In genomic region chr3:74267583-74268184, GRCh38 we compare ENCODE assay signal across 8 cellular contexts.
A peak's percentile ranks its signal among the peaks of the same experiment; 100 is the strongest.
DNase-seq lines count a peak whose midpoint lies in the region; ATAC-seq and TF ChIP-seq lines count a peak whose summit lies in the region.

No MANE protein-coding gene starts in this region.

- peak; percentile 19 for DNase-seq in activated naive CD4-positive, alpha-beta T cell treated with anti-CD3 and anti-CD28 coated beads for 36 hours
- no peak for DNase-seq in activated naive CD4-positive, alpha-beta T cell (lab: John Stamatoyannopoulos, UW)
- peak; percentile 1 for DNase-seq in HK-2 (ENCODE audit: unreplicated experiment)
- peak; percentile 11 for DNase-seq in retinal pigment epithelial cell (ENCODE audit: low read depth)
- no peak for DNase-seq in activated CD8-positive, alpha-beta memory T cell treated with anti-CD3 and anti-CD28 coated beads, Interleukin-2, amount 50 U/mL, for 4 hours
- no peak for DNase-seq in DMS153 treated with DMSO at 0.1 percent for 48 hours (lab: John Stamatoyannopoulos, UW; ENCODE audit: unreplicated experiment)

- TF ChIP-seq POLR2A in gastroesophageal sphincter (IDR thresholded peaks at IDR 0.05): no peak

- no peaks in the 10 kb centered on the region for H3K27me3 Mint-ChIP-seq in activated naive CD4-positive, alpha-beta T cell treated with anti-CD3 and anti-CD28 coated beads for 36 hours (ENCODE audit: low read depth)

- no peak for ATAC-seq in gastroesophageal sphincter

- intact Hi-C loops in activated naive CD4-positive, alpha-beta T cell treated with anti-CD3 and anti-CD28 coated beads for 36 hours (cut with micrococcal nuclease): loop anchor here (5.0 kb wide), 1 partner anchor 905 kb away; no protein-coding TSS in a partner anchor

- H3K9me3 ChIP-seq in SU-DHL-6 (ENCODE audit: insufficient read depth, low read length) (no peaks in the 10 kb centered on the region), gastroesophageal sphincter (no peaks in the 10 kb centered on the region)

- H3K9me3 Mint-ChIP-seq in activated naive CD4-positive, alpha-beta T cell treated with anti-CD3 and anti-CD28 coated beads for 36 hours: no peaks in the 10 kb centered on the region

- no peaks in the 10 kb centered on the region for H3F3A ChIP-seq in SU-DHL-6 (ENCODE audit: insufficient read depth)

- H3K27ac ChIP-seq in SU-DHL-6 (ENCODE audit: low read depth, low read length) (no peak overlapping the region), gastroesophageal sphincter (no peak overlapping the region)

- CTCF ChIA-PET in activated naive CD4-positive, alpha-beta T cell treated with anti-CD3 and anti-CD28 coated beads for 36 hours (lab: Charles Lee): interaction anchor here (1.6 kb wide), 1 partner anchor 734 kb away, joined by 4 read pairs; no protein-coding TSS in a partner anchor

- no peak overlapping the region for H3K27ac Mint-ChIP-seq in activated naive CD4-positive, alpha-beta T cell treated with anti-CD3 and anti-CD28 coated beads for 36 hours

- no peaks in the 10 kb centered on the region for H3K79me2 ChIP-seq in SU-DHL-6 (ENCODE audit: insufficient read depth, low read length)

- no peak overlapping the region for H3K4me2 ChIP-seq in SU-DHL-6 (ENCODE audit: low read depth, low read length, poor library complexity, severe bottlenecking)

- H4K20me1 ChIP-seq in SU-DHL-6 (ENCODE audit: low read depth, low read length): no peaks in the 10 kb centered on the region

- H3K27me3 ChIP-seq in SU-DHL-6 (ENCODE audit: low read length): no peaks in the 10 kb centered on the region
- H3K27me3 ChIP-seq in gastroesophageal sphincter: no peaks in the 10 kb centered on the region

- H2AFZ ChIP-seq in SU-DHL-6 (ENCODE audit: low read depth, low read length, severe bottlenecking): no peak overlapping the region

- no peaks in the 10 kb centered on the region for H3K4me1 Mint-ChIP-seq in activated naive CD4-positive, alpha-beta T cell treated with anti-CD3 and anti-CD28 coated beads for 36 hours (ENCODE audit: low read depth)

- H3K9ac ChIP-seq in SU-DHL-6 (ENCODE audit: low read length): no peak overlapping the region

- H3K9me2 ChIP-seq in SU-DHL-6 (replicated peaks; ENCODE audit: insufficient read depth, low read length): no peaks in the 10 kb centered on the region

- H3K4me1 ChIP-seq in gastroesophageal sphincter: no peaks in the 10 kb centered on the region

- no peak overlapping the region for H3K4me3 Mint-ChIP-seq in activated naive CD4-positive, alpha-beta T cell treated with anti-CD3 and anti-CD28 coated beads for 36 hours

- H3K36me3 Mint-ChIP-seq in activated naive CD4-positive, alpha-beta T cell treated with anti-CD3 and anti-CD28 coated beads for 36 hours (ENCODE audit: low read depth): no peaks in the 10 kb centered on the region

- TF ChIP-seq EP300 in gastroesophageal sphincter (IDR thresholded peaks at IDR 0.05): no peak

- peak; percentile 58 for TF ChIP-seq CTCF in SU-DHL-6 (IDR thresholded peaks at IDR 0.05; ENCODE audit: insufficient read depth, low read length, poor library complexity, severe bottlenecking)
- peak; percentile 56 to 82 (median 62) for TF ChIP-seq CTCF in gastroesophageal sphincter (IDR thresholded peaks at IDR 0.05)
- TF ChIP-seq CTCF in retinal pigment epithelial cell (conservative IDR thresholded peaks at IDR 0.05; ENCODE audit: low read depth, low read length): peak; percentile 78

- H3K4me3 ChIP-seq in SU-DHL-6 (ENCODE audit: insufficient read depth, low read length, poor library complexity, severe bottlenecking) (no peak overlapping the region), gastroesophageal sphincter (no peak overlapping the region), retinal pigment epithelial cell (ENCODE audit: low read length) (no peak overlapping the region)

- WGBS in gastroesophageal sphincter (ENCODE audit: low coverage in 1 of 2), 2 donors: 35 to 52% methylated on average over 10 to 14 of the region's 14 CpGs

- H3K36me3 ChIP-seq in SU-DHL-6 (ENCODE audit: low read length) (no peaks in the 10 kb centered on the region), gastroesophageal sphincter (no peaks in the 10 kb centered on the region)

Comparison
In these comparisons a context has a peak if more than half of its experiments do, and no peak if none do; other contexts are left out.
1. DNase-seq: peak in activated naive CD4-positive, alpha-beta T cell treated with anti-CD3 and anti-CD28 coated beads for 36 hours (single experiment), HK-2 (single experiment) and retinal pigment epithelial cell (single experiment); none in activated naive CD4-positive, alpha-beta T cell (0 of 4), activated CD8-positive, alpha-beta memory T cell treated with anti-CD3 and anti-CD28 coated beads, Interleukin-2, amount 50 U/mL, for 4 hours (single experiment) and DMS153 treated with DMSO at 0.1 percent for 48 hours (single experiment).
2. Peak in every context shown above with its lines, with median percentiles within 50 percentile points of each other: CTCF ChIP-seq.